ENCODE assay signal across 8 cellular contexts in genomic region chr5:174723979-174724483, GRCh38. TPM values are rescaled to one million over a fixed set of nuclear protein-coding genes. Genes with fewer than 3 reads are reported as not detected.
DNase-seq lines count a peak whose midpoint lies in the region; ATAC-seq and TF ChIP-seq lines count a peak whose summit lies in the region.

No MANE protein-coding gene starts in this region.

- H3K9me3 Mint-ChIP-seq in CD8-positive, alpha-beta memory T cell = peaks cover 0 to 18% (median 9%) of the 10 kb centered on the region in 5 donors

- TF ChIP-seq CTCF in osteoblast (IDR thresholded peaks at IDR 0.05; ENCODE audit: extremely low read depth, low read depth, low read length) = no peak

- 3% methylated on average over 20 of the region's 20 CpGs for WGBS in esophagus, 2 donors

- POLR2A ChIA-PET in CD8-positive, alpha-beta memory T cell (lab: Charles Lee) = no interaction called here

- H3K4me3 Mint-ChIP-seq in CD8-positive, alpha-beta memory T cell = peak overlapping the region in 5 of 7 donors; percentile 25 to 71 (median 59)

- H3K79me2 ChIP-seq in osteoblast (ENCODE audit: insufficient read depth, low read length) = no peaks in the 10 kb centered on the region

- no peaks in the 10 kb centered on the region for H3K9me3 ChIP-seq in CD8-positive, alpha-beta memory T cell (ENCODE audit: low read length)
- H3K9me3 ChIP-seq in SJCRH30 (replicated peaks) = no peaks in the 10 kb centered on the region
- H3K9me3 ChIP-seq in esophagus (ENCODE audit: control insufficient read depth in 2 of 2, insufficient read depth in 1 of 2, low read depth in 1 of 2, low read length in 1 of 2) = peaks cover 0 to 3% of the 10 kb centered on the region in 2 donors
- H3K9me3 ChIP-seq in osteoblast (ENCODE audit: low read depth, low read length) = no peaks in the 10 kb centered on the region

- no peak overlapping the region for H3K27ac ChIP-seq in CD8-positive, alpha-beta memory T cell (ENCODE audit: low read depth, low read length)
- H3K27ac ChIP-seq in SJCRH30 (no peak overlapping the region), esophagus (ENCODE audit: low read depth in 2 of 2, low read length in 1 of 2) (no peak overlapping the region), osteoblast (ENCODE audit: low read depth, low read length) (no peak overlapping the region)

- no peaks in the 10 kb centered on the region for H3K36me3 ChIP-seq in CD8-positive, alpha-beta memory T cell (ENCODE audit: insufficient read depth, low read length)
- H3K36me3 ChIP-seq in SJCRH30 (no peaks in the 10 kb centered on the region), esophagus (ENCODE audit: control insufficient read depth in 2 of 2, insufficient read depth in 2 of 2, low read length in 1 of 2) (no peaks in the 10 kb centered on the region), osteoblast (ENCODE audit: insufficient read depth, low read length) (no peaks in the 10 kb centered on the region)

- no peaks in the 10 kb centered on the region for H3K36me3 Mint-ChIP-seq in CD8-positive, alpha-beta memory T cell

- peak overlapping the region; percentile 86 for H2AFZ ChIP-seq in osteoblast (ENCODE audit: low read length)

- no peak for ATAC-seq in GM19452 (IDR thresholded peaks at IDR 0.05; ENCODE audit: unreplicated experiment)

- no peaks in the 10 kb centered on the region for H3K4me1 ChIP-seq in CD8-positive, alpha-beta memory T cell (ENCODE audit: insufficient read depth, low read length)
- H3K4me1 ChIP-seq in SJCRH30 = peaks cover 5% of the 10 kb centered on the region; the same call in 1 of the 2 replicates
- peaks cover 4 to 5% of the 10 kb centered on the region in 2 donors for H3K4me1 ChIP-seq in esophagus (ENCODE audit: control insufficient read depth in 2 of 2, insufficient read depth in 2 of 2, low read length in 1 of 2)
- no peaks in the 10 kb centered on the region for H3K4me1 ChIP-seq in osteoblast (ENCODE audit: insufficient read depth, low read length)

- no peaks in the 10 kb centered on the region for H4K20me1 ChIP-seq in osteoblast (ENCODE audit: insufficient read depth, low read length)

- peaks cover 77 to 89% of the 10 kb centered on the region in 2 donors for H3K27me3 Mint-ChIP-seq in CD8-positive, alpha-beta memory T cell

- no peak for DNase-seq in CD8-positive, alpha-beta memory T cell
- DNase-seq in SJCRH30 = peak in 1 of 2 experiments; percentile 14
- peak; percentile 86 for DNase-seq in osteoblast (ENCODE audit: insufficient read length, low spot score, missing footprints)
- DNase-seq in anterior cingulate cortex (lab: John Stamatoyannopoulos, UW) = no peak
- DNase-seq in globus pallidus (ENCODE audit: low spot score) = no peak
- DNase-seq in OCI-M1 (lab: John Stamatoyannopoulos, UW) = no peak

- no peak overlapping the region for H3K4me3 ChIP-seq in CD8-positive, alpha-beta memory T cell (ENCODE audit: low read length)
- H3K4me3 ChIP-seq in SJCRH30 (peak overlapping the region; percentile 89), esophagus (ENCODE audit: low read depth in 1 of 2, low read length in 2 of 2) (peak overlapping the region; percentile 19 to 62), osteoblast (ENCODE audit: insufficient read depth, low read length) (peak overlapping the region; percentile 67)

- H3K27me3 ChIP-seq in CD8-positive, alpha-beta memory T cell (ENCODE audit: insufficient read depth, low read length, poor library complexity, severe bottlenecking) = peaks cover 28% of the 10 kb centered on the region
- H3K27me3 ChIP-seq in SJCRH30 = peaks cover 28% of the 10 kb centered on the region
- H3K27me3 ChIP-seq in esophagus (ENCODE audit: control insufficient read depth in 1 of 2, insufficient read depth in 2 of 2, low read length in 2 of 2) = peaks cover 5 to 19% of the 10 kb centered on the region in 2 donors
- H3K27me3 ChIP-seq in osteoblast (ENCODE audit: insufficient read depth, low read length) = peaks cover 49% of the 10 kb centered on the region

- no peak overlapping the region for H3K27ac Mint-ChIP-seq in CD8-positive, alpha-beta memory T cell

- peak overlapping the region; percentile 86 for H3K4me2 ChIP-seq in osteoblast (ENCODE audit: insufficient read depth, low read length)

- peaks cover 5 to 17% (median 13%) of the 10 kb centered on the region in 3 donors for H3K4me1 Mint-ChIP-seq in CD8-positive, alpha-beta memory T cell

- CTCF ChIA-PET in CD8-positive, alpha-beta memory T cell (lab: Charles Lee) = no interaction called here

RNA-seq across cellular contexts. Expression of gene MSX2, which starts 0.4 kb away (rescaled TPM):
- not detected for total RNA-seq in CD8-positive, alpha-beta memory T cell
- polyA plus RNA-seq in CD8-positive, alpha-beta memory T cell = not detected
- 7.0 and 7.8 TPM in 2 replicates for total RNA-seq in SJCRH30 (2014; rRNA removed; shearing (Covaris generic))
- under 1 TPM; 0.55 to 0.56 TPM for polyA plus RNA-seq in esophagus
- total RNA-seq in osteoblast = 1.5 and 2.2 TPM in 2 replicates
